Comparison of ENCODE assay signal across 1 cellular context in the genomic region with DNA sequence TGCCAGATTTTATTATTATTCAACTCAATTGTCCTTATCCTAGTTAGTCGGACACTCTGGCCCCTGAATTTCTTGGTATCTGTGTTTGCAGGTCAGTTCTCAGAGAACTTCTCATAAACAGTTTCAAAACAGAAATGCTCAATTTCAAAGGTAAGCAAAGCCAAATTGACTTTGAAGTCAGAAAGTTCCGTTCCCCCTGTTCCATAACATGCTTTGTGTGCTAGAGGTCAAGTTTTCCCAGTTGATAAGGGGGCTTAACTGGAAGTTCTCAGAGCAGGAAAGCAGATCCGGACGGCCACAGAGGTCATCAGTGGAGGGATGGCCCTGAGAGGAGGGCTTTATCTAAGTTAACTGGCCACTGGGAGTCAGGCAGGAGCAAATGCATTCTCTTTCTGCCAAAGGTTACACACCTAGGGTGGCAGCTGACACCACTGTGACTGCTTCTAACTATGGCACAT.
A peak's percentile ranks its signal among the peaks of the same experiment; 100 is the strongest.
TF ChIP-seq lines count a peak whose summit lies in the region.

No MANE protein-coding gene starts in this region.

TF ChIP-seq in HepG2, 621 proteins besides CTCF, POLR2A, EP300 and RAD21 (continued from another document and continues in another):
- TF ChIP-seq, protein P1, sequence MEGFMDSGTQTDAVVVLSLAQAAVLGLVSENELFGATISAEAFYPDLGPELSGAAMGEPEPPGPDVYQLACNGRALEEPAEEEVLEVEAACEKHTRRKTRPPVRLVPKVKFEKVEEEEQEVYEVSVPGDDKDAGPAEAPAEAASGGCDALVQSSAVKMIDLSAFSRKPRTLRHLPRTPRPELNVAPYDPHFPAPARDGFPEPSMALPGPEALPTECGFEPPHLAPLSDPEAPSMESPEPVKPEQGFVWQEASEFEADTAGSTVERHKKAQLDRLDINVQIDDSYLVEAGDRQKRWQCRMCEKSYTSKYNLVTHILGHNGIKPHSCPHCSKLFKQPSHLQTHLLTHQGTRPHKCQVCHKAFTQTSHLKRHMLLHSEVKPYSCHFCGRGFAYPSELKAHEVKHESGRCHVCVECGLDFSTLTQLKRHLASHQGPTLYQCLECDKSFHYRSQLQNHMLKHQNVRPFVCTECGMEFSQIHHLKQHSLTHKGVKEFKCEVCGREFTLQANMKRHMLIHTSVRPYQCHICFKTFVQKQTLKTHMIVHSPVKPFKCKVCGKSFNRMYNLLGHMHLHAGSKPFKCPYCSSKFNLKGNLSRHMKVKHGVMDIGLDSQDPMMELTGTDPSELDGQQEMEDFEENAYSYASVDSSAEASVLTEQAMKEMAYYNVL (CRISPR knock-in tag; IDR thresholded peaks at IDR 0.05; ENCODE audit: borderline replicate concordance), result peak; percentile 82; the same call in 1 of the 2 replicates
- TF ChIP-seq NFATC3 (CRISPR knock-in tag; IDR thresholded peaks at IDR 0.05), result no peak
- peak; percentile 76; the same call in 1 of the 2 replicates for TF ChIP-seq HOXA5 (CRISPR knock-in tag; IDR thresholded peaks at IDR 0.05)
- TF ChIP-seq KMT2A (CRISPR knock-in tag; IDR thresholded peaks at IDR 0.05), result peak; percentile 58; the same call in 1 of the 2 replicates
- no peak for TF ChIP-seq NFKB2 (CRISPR knock-in tag; IDR thresholded peaks at IDR 0.05; ENCODE audit: borderline replicate concordance)
- peak; percentile 57 for TF ChIP-seq HOXA3 (CRISPR knock-in tag; IDR thresholded peaks at IDR 0.05)
- TF ChIP-seq MEIS2 (CRISPR knock-in tag; IDR thresholded peaks at IDR 0.05), result peak; percentile 72
- TF ChIP-seq NAIF1 (CRISPR knock-in tag; IDR thresholded peaks at IDR 0.05; ENCODE audit: borderline replicate concordance), result no peak
- TF ChIP-seq, protein P2, sequence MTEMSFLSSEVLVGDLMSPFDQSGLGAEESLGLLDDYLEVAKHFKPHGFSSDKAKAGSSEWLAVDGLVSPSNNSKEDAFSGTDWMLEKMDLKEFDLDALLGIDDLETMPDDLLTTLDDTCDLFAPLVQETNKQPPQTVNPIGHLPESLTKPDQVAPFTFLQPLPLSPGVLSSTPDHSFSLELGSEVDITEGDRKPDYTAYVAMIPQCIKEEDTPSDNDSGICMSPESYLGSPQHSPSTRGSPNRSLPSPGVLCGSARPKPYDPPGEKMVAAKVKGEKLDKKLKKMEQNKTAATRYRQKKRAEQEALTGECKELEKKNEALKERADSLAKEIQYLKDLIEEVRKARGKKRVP (CRISPR knock-in tag; IDR thresholded peaks at IDR 0.05), result 0 out of 4 replicates have a peak, but pooled peaks of 1 of the 2 experiments have one; percentile 49
- TF ChIP-seq ZNF501 (CRISPR knock-in tag; IDR thresholded peaks at IDR 0.05), result peak; percentile 64; the same call in 1 of the 2 replicates
- TF ChIP-seq, protein P3, sequence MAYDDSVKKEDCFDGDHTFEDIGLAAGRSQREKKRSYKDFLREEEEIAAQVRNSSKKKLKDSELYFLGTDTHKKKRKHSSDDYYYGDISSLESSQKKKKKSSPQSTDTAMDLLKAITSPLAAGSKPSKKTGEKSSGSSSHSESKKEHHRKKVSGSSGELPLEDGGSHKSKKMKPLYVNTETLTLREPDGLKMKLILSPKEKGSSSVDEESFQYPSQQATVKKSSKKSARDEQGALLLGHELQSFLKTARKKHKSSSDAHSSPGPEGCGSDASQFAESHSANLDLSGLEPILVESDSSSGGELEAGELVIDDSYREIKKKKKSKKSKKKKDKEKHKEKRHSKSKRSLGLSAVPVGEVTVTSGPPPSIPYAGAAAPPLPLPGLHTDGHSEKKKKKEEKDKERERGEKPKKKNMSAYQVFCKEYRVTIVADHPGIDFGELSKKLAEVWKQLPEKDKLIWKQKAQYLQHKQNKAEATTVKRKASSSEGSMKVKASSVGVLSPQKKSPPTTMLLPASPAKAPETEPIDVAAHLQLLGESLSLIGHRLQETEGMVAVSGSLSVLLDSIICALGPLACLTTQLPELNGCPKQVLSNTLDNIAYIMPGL (CRISPR knock-in tag; IDR thresholded peaks at IDR 0.05; ENCODE audit: borderline replicate concordance in 1 of 2, low read depth in 1 of 2), result peak; percentile 33 to 62; a peak in 2 of 4 replicates
- TF ChIP-seq ZNF761 (CRISPR knock-in tag; conservative IDR thresholded peaks at IDR 0.05), result peak; percentile 86; the same call in 1 of the 2 replicates
- TF ChIP-seq POGZ (CRISPR knock-in tag; IDR thresholded peaks at IDR 0.05), result peak; percentile 92
- TF ChIP-seq, protein P4, sequence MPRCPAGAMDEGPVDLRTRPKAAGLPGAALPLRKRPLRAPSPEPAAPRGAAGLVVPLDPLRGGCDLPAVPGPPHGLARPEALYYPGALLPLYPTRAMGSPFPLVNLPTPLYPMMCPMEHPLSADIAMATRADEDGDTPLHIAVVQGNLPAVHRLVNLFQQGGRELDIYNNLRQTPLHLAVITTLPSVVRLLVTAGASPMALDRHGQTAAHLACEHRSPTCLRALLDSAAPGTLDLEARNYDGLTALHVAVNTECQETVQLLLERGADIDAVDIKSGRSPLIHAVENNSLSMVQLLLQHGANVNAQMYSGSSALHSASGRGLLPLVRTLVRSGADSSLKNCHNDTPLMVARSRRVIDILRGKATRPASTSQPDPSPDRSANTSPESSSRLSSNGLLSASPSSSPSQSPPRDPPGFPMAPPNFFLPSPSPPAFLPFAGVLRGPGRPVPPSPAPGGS (CRISPR knock-in tag; IDR thresholded peaks at IDR 0.05), result no peak; the same call in 1 of the 2 replicates
- TF ChIP-seq RFXANK (CRISPR knock-in tag; IDR thresholded peaks at IDR 0.05), result 0 out of 2 replicates have a peak, but pooled peaks have one; percentile 29
- no peak for TF ChIP-seq POLR2AphosphoS5 (IDR thresholded peaks at IDR 0.05; ENCODE audit: low read depth, low read length)
- no peak for TF ChIP-seq ZNF10 (CRISPR knock-in tag; IDR thresholded peaks at IDR 0.05; ENCODE audit: borderline replicate concordance, low read depth)
- peak; percentile 48; the same call in 1 of the 2 replicates for TF ChIP-seq ZNF629 (CRISPR knock-in tag; conservative IDR thresholded peaks at IDR 0.05)
- no peak for TF ChIP-seq HNRNPLL (IDR thresholded peaks at IDR 0.05; ENCODE audit: low read depth, low read length, poor library complexity, severe bottlenecking)
- TF ChIP-seq ZNF263 (CRISPR knock-in tag; IDR thresholded peaks at IDR 0.05), result peak; percentile 67
- TF ChIP-seq, protein P5, sequence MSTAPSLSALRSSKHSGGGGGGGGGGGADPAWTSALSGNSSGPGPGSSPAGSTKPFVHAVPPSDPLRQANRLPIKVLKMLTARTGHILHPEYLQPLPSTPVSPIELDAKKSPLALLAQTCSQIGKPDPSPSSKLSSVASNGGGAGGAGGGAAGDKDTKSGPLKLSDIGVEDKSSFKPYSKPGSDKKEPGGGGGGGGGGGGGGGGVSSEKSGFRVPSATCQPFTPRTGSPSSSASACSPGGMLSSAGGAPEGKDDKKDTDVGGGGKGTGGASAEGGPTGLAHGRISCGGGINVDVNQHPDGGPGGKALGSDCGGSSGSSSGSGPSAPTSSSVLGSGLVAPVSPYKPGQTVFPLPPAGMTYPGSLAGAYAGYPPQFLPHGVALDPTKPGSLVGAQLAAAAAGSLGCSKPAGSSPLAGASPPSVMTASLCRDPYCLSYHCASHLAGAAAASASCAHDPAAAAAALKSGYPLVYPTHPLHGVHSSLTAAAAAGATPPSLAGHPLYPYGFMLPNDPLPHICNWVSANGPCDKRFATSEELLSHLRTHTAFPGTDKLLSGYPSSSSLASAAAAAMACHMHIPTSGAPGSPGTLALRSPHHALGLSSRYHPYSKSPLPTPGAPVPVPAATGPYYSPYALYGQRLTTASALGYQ (CRISPR knock-in tag; IDR thresholded peaks at IDR 0.05), result peak; percentile 96
- TF ChIP-seq RBM39 (IDR thresholded peaks at IDR 0.05; ENCODE audit: low read depth, low read length, poor library complexity, severe bottlenecking), result no peak
- no peak for TF ChIP-seq CENPX (CRISPR knock-in tag; IDR thresholded peaks at IDR 0.05)
- no peak for TF ChIP-seq ZNF747 (CRISPR knock-in tag; IDR thresholded peaks at IDR 0.05; ENCODE audit: borderline replicate concordance)
- TF ChIP-seq ESRRA (CRISPR knock-in tag; IDR thresholded peaks at IDR 0.05; ENCODE audit: low read depth), result peak; percentile 88
- TF ChIP-seq, protein P6, sequence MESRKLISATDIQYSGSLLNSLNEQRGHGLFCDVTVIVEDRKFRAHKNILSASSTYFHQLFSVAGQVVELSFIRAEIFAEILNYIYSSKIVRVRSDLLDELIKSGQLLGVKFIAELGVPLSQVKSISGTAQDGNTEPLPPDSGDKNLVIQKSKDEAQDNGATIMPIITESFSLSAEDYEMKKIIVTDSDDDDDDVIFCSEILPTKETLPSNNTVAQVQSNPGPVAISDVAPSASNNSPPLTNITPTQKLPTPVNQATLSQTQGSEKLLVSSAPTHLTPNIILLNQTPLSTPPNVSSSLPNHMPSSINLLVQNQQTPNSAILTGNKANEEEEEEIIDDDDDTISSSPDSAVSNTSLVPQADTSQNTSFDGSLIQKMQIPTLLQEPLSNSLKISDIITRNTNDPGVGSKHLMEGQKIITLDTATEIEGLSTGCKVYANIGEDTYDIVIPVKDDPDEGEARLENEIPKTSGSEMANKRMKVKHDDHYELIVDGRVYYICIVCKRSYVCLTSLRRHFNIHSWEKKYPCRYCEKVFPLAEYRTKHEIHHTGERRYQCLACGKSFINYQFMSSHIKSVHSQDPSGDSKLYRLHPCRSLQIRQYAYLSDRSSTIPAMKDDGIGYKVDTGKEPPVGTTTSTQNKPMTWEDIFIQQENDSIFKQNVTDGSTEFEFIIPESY (CRISPR knock-in tag; IDR thresholded peaks at IDR 0.05), result no peak
- TF ChIP-seq, protein P7, sequence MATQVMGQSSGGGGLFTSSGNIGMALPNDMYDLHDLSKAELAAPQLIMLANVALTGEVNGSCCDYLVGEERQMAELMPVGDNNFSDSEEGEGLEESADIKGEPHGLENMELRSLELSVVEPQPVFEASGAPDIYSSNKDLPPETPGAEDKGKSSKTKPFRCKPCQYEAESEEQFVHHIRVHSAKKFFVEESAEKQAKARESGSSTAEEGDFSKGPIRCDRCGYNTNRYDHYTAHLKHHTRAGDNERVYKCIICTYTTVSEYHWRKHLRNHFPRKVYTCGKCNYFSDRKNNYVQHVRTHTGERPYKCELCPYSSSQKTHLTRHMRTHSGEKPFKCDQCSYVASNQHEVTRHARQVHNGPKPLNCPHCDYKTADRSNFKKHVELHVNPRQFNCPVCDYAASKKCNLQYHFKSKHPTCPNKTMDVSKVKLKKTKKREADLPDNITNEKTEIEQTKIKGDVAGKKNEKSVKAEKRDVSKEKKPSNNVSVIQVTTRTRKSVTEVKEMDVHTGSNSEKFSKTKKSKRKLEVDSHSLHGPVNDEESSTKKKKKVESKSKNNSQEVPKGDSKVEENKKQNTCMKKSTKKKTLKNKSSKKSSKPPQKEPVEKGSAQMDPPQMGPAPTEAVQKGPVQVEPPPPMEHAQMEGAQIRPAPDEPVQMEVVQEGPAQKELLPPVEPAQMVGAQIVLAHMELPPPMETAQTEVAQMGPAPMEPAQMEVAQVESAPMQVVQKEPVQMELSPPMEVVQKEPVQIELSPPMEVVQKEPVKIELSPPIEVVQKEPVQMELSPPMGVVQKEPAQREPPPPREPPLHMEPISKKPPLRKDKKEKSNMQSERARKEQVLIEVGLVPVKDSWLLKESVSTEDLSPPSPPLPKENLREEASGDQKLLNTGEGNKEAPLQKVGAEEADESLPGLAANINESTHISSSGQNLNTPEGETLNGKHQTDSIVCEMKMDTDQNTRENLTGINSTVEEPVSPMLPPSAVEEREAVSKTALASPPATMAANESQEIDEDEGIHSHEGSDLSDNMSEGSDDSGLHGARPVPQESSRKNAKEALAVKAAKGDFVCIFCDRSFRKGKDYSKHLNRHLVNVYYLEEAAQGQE (IDR thresholded peaks at IDR 0.05; ENCODE audit: borderline replicate concordance in 1 of 2, low read depth in 1 of 2, low read length in 2 of 2), result peak in 1 of 2 experiments; percentile 57; a peak in 1 of 4 replicates
- TF ChIP-seq, protein P8, sequence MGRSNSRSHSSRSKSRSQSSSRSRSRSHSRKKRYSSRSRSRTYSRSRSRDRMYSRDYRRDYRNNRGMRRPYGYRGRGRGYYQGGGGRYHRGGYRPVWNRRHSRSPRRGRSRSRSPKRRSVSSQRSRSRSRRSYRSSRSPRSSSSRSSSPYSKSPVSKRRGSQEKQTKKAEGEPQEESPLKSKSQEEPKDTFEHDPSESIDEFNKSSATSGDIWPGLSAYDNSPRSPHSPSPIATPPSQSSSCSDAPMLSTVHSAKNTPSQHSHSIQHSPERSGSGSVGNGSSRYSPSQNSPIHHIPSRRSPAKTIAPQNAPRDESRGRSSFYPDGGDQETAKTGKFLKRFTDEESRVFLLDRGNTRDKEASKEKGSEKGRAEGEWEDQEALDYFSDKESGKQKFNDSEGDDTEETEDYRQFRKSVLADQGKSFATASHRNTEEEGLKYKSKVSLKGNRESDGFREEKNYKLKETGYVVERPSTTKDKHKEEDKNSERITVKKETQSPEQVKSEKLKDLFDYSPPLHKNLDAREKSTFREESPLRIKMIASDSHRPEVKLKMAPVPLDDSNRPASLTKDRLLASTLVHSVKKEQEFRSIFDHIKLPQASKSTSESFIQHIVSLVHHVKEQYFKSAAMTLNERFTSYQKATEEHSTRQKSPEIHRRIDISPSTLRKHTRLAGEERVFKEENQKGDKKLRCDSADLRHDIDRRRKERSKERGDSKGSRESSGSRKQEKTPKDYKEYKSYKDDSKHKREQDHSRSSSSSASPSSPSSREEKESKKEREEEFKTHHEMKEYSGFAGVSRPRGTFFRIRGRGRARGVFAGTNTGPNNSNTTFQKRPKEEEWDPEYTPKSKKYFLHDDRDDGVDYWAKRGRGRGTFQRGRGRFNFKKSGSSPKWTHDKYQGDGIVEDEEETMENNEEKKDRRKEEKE (IDR thresholded peaks at IDR 0.05), result no peak
- peak; percentile 46; the same call in 1 of the 2 replicates for TF ChIP-seq FOXC1 (CRISPR knock-in tag; IDR thresholded peaks at IDR 0.05; ENCODE audit: borderline replicate concordance)
- no peak for TF ChIP-seq ZNF557 (CRISPR knock-in tag; IDR thresholded peaks at IDR 0.05)
- TF ChIP-seq ZNF619 (CRISPR knock-in tag; IDR thresholded peaks at IDR 0.05), result no peak
- no peak for TF ChIP-seq ZNF773 (CRISPR knock-in tag; IDR thresholded peaks at IDR 0.05; ENCODE audit: borderline replicate concordance)
- no peak for TF ChIP-seq ZC3H13 (CRISPR knock-in tag; IDR thresholded peaks at IDR 0.05)
- peak; percentile 94 for TF ChIP-seq SIX4 (CRISPR knock-in tag; IDR thresholded peaks at IDR 0.05)
- no peak for TF ChIP-seq XBP1 (CRISPR knock-in tag; IDR thresholded peaks at IDR 0.05)
- TF ChIP-seq, protein P9, sequence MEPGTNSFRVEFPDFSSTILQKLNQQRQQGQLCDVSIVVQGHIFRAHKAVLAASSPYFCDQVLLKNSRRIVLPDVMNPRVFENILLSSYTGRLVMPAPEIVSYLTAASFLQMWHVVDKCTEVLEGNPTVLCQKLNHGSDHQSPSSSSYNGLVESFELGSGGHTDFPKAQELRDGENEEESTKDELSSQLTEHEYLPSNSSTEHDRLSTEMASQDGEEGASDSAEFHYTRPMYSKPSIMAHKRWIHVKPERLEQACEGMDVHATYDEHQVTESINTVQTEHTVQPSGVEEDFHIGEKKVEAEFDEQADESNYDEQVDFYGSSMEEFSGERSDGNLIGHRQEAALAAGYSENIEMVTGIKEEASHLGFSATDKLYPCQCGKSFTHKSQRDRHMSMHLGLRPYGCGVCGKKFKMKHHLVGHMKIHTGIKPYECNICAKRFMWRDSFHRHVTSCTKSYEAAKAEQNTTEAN (CRISPR knock-in tag; conservative IDR thresholded peaks at IDR 0.05), result peak; percentile 85
- TF ChIP-seq ZFP90 (CRISPR knock-in tag; IDR thresholded peaks at IDR 0.05; ENCODE audit: borderline replicate concordance), result 0 out of 2 replicates have a peak, but pooled peaks have one; percentile 45
- TF ChIP-seq SPEN (CRISPR knock-in tag; IDR thresholded peaks at IDR 0.05; ENCODE audit: low read depth), result peak; percentile 54; the same call in 1 of the 2 replicates
- TF ChIP-seq NR2F1 (CRISPR knock-in tag; IDR thresholded peaks at IDR 0.05), result peak; percentile 79; a peak in 3 of 4 replicates
- no peak; the same call in 1 of the 2 replicates for TF ChIP-seq AHR (CRISPR knock-in tag; IDR thresholded peaks at IDR 0.05)
